In the genomic region with DNA sequence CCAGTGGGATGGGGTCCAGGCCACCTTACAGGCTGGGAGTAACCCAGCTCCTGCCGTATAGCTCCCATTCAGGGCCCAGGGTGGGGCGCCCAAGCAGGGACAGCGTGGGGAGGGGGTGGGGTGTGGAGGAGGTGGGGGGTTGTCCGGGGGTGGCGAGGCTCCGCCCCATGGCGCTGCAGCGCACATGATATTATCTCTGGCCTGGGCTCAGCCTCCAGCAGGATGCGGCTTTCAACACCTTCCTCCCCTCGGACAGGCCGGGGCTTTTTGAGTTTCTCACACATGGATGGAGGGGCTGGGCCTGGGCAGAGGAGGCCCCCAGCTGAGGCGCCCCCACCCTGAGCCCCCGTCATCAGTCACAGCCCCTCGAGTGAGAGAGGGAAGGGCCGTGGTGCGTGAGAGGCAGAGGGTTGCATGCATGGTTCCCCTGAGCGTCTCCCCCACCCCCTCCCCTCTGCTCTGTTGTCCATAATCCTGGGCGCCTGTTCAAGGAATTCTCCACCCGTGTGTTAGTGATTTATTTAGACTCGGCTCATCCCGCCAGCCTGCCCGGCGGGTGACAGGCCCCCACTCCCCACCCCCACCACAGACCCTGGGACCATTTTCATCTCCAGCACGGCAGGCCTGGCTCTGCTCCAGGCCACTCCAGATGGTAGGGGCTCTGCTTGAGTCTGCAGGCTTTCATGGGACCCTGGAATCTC, we compare ENCODE assay signal across 10 cellular contexts. TPM values are rescaled to one million over a fixed set of nuclear protein-coding genes. Genes with fewer than 3 reads are reported as not detected.
DNase-seq lines count a peak whose midpoint lies in the region; ATAC-seq and TF ChIP-seq lines count a peak whose summit lies in the region.
"Had no signal": no experiment of that assay in that cellular context is flagged by ENCODE, and none has a peak within 500 bp of the region (broad histone marks: within the 10 kb centered on the region; RNA-seq: fewer than 3 reads in every experiment).

No MANE protein-coding gene starts in this region.

- no peak for TF ChIP-seq CTCF in choroid plexus epithelial cell (conservative IDR thresholded peaks at IDR 0.05; ENCODE audit: low read depth, low read length)
- TF ChIP-seq CTCF in natural killer cell (IDR thresholded peaks at IDR 0.05) = no peak
- no peak for TF ChIP-seq CTCF in HFFc6 (IDR thresholded peaks at IDR 0.05)

- H3K4me3 Mint-ChIP-seq in natural killer cell (peak overlapping the region; percentile 49), HFFc6 (no peak overlapping the region)
- H3K4me3 Mint-ChIP-seq: CD8-positive, alpha-beta memory T cell had no signal

- H3K27me3 Mint-ChIP-seq in natural killer cell (ENCODE audit: low read depth in 2 of 2) = peaks cover 0 to 2% of the 10 kb centered on the region in 2 donors
- H3K27me3 Mint-ChIP-seq in HFFc6 (ENCODE audit: insufficient read depth) = peaks cover 18% of the 10 kb centered on the region

- H3K36me3 Mint-ChIP-seq in natural killer cell = no peaks in the 10 kb centered on the region
- H3K36me3 Mint-ChIP-seq in HFFc6 (ENCODE audit: low read depth) = no peaks in the 10 kb centered on the region
- H3K36me3 Mint-ChIP-seq: CD8-positive, alpha-beta memory T cell had no signal

- DNase-seq in COLO668 (lab: John Stamatoyannopoulos, UW; ENCODE audit: unreplicated experiment) = peak; percentile 19
- DNase-seq in NCI-H1694 (lab: John Stamatoyannopoulos, UW) = peak; percentile 34
- DNase-seq in choroid plexus epithelial cell (ENCODE audit: low read depth) = peak; percentile 59
- peak; percentile 43 for DNase-seq in natural killer cell
- DNase-seq in activated CD8-positive, alpha-beta memory T cell treated with anti-CD3 and anti-CD28 coated beads for 24 hours = no peak
- DNase-seq in HFFc6 = no peak
- DNase-seq: activated CD8-positive, alpha-beta memory T cell treated with anti-CD3 and anti-CD28 coated beads, Interleukin-2, amount 50 U/mL, for 4 hours had no signal

- intact Hi-C loops in natural killer cell (cut with micrococcal nuclease) = no loop called here

- H3K4me3 ChIP-seq in choroid plexus epithelial cell (ENCODE audit: low read depth, low read length) = peak overlapping the region; percentile 22

- ATAC-seq in natural killer cell (peak; percentile 85 to 96 (median 94)), GM19324 (IDR thresholded peaks at IDR 0.05; ENCODE audit: low FRiP score, unreplicated experiment) (no peak), HG03342 (IDR thresholded peaks at IDR 0.05; ENCODE audit: unreplicated experiment) (no peak)

- H3K9me3 Mint-ChIP-seq in natural killer cell = no peaks in the 10 kb centered on the region
- no peaks in the 10 kb centered on the region for H3K9me3 Mint-ChIP-seq in HFFc6
- H3K9me3 Mint-ChIP-seq: CD8-positive, alpha-beta memory T cell had no signal

- H3K27ac Mint-ChIP-seq in natural killer cell (peak overlapping the region; percentile 29 to 76), HFFc6 (no peak overlapping the region)

- peaks cover 11 to 40% of the 10 kb centered on the region in 2 donors for H3K4me1 Mint-ChIP-seq in natural killer cell
- no peaks in the 10 kb centered on the region for H3K4me1 Mint-ChIP-seq in HFFc6 (ENCODE audit: low read depth)

RNA-seq across cellular contexts. Expression of gene WNT11, which starts 44.9 kb away (rescaled TPM):
- 1 to 10 TPM in 1 of 3 donors, under 1 TPM in 2; 0.47 to 1.3 (median 0.80) TPM for total RNA-seq in natural killer cell
- not detected for total RNA-seq in HFFc6 (2021; fragmentation: NEBNext Ultra II Directional; extraction: Animal tissue kit (Norgen Biotek cat#: 25700))

Comparison
In these comparisons a context has a peak if more than half of its experiments do, and no peak if none do; other contexts are left out.
1. DNase-seq: peak in COLO668 (single experiment), NCI-H1694 (single experiment), choroid plexus epithelial cell (single experiment) and natural killer cell (single experiment); none in activated CD8-positive, alpha-beta memory T cell treated with anti-CD3 and anti-CD28 coated beads for 24 hours (single experiment) and HFFc6 (single experiment).
2. ATAC-seq: peak in natural killer cell (3 of 3); none in GM19324 (single experiment) and HG03342 (single experiment).